21 cellular contexts compared by ENCODE assay signal in the genomic region with DNA sequence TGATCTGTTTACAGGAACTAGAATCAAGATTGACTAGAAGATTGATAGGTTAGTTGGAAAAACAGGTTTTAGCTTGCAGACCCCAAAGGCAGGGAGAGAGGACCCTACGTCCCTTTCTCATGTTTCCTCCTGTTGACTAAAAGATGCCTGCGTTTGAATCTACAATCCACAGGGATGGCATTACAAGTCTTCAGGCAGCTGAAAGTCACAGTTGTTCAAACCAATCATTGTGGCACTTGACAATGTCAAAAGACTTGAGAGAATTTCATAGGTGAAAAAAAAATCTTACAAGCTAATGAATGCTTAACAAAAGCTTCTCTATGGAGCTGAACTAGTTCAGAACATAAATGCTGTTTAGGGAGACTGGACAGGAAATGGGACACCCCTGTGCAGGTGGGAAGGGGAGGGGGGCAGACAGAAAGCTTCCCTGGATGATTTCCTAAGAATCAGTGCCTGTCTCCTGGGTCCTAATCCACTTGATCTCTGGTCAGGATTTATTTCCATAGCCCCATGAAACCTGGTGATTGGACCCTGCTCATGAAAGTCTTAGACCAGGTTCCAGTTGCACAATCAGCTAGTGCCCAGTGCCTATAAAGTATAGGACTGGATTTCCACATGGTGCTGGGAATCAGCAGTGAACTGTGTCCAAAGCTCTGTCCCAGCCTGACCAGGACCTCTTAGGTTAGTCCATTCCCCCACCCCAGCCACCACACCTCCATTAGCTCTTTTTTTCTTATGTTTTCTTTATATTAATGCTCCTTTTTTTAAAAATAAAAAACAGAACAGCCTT.
"Had no signal": no experiment of that assay in that cellular context is flagged by ENCODE, and none has a peak within 500 bp of the region (broad histone marks: within the 10 kb centered on the region; RNA-seq: fewer than 3 reads in every experiment).

No MANE protein-coding gene starts in this region.

- H3K36me3 Mint-ChIP-seq: activated naive CD8-positive, alpha-beta T cell treated with anti-CD3 and anti-CD28 coated beads for 36 hours; natural killer cell; WTC11 had no signal

- DNase-seq: activated CD4-positive, alpha-beta T cell treated with anti-CD3 and anti-CD28 coated beads, Interleukin-2, amount 50 U/mL, for 4 hours; activated CD8-positive, alpha-beta memory T cell treated with anti-CD3 and anti-CD28 coated beads for 24 hours; activated CD8-positive, alpha-beta memory T cell treated with anti-CD3 and anti-CD28 coated beads, Interleukin-2, amount 50 U/mL, for 4 hours; activated naive CD4-positive, alpha-beta T cell; activated naive CD8-positive, alpha-beta T cell treated with anti-CD3 and anti-CD28 coated beads for 36 hours; activated T-cell treated with anti-CD3 and anti-CD28 coated beads, Interleukin-2, amount 50 U/mL, for 24 hours; heart left ventricle; left cardiac atrium; natural killer cell; ovary; right cardiac atrium; stimulated activated CD4-positive, alpha-beta T cell treated with anti-CD3 and anti-CD28 coated beads, Interleukin-12 subunit alpha, Interleukin-12 subunit beta, amount 100 ng/mL, for 4 hours; stimulated activated CD4-positive, alpha-beta T cell treated with anti-CD3 and anti-CD28 coated beads, Interleukin-4, amount 100 ng/mL, for 4 hours; substantia nigra; T-helper 9 cell; thyroid gland; upper lobe of right lung had no signal

- H3K9me3 Mint-ChIP-seq: activated naive CD8-positive, alpha-beta T cell treated with anti-CD3 and anti-CD28 coated beads for 36 hours; activated T-cell treated with anti-CD3 and anti-CD28 coated beads, Interleukin-2, amount 50 U/mL, for 24 hours; activated T-helper 2 cell treated with anti-CD3 and anti-CD28 coated beads, Interferon-gamma antibody, Interleukin-2, Interleukin-4, amounts not matched to agents 10 μg/mL and 5 μg/mL and 100 μg/mL, durations not matched to agents 14 hours and 24 hours and 36 hours; central memory CD8-positive, alpha-beta T cell; stimulated activated naive CD8-positive, alpha-beta T cell treated with anti-CD3 and anti-CD28 coated beads, Interleukin-15, Interleukin-2, amounts not matched to agents 100 ng/mL and 50 ng/mL, for 24 hours; WTC11 had no signal

- H3K4me3 ChIP-seq: heart left ventricle, ovary, thyroid gland, upper lobe of right lung had no signal

- H3K27me3 ChIP-seq: heart left ventricle, ovary, thyroid gland, upper lobe of right lung had no signal

- H3K27ac ChIP-seq: heart left ventricle, ovary, thyroid gland, upper lobe of right lung had no signal

- H3K4me3 Mint-ChIP-seq: activated naive CD8-positive, alpha-beta T cell treated with anti-CD3 and anti-CD28 coated beads for 36 hours; activated T-cell treated with anti-CD3 and anti-CD28 coated beads, Interleukin-2, amount 50 U/mL, for 24 hours; central memory CD8-positive, alpha-beta T cell; natural killer cell; stimulated activated naive CD8-positive, alpha-beta T cell treated with anti-CD3 and anti-CD28 coated beads, Interleukin-15, Interleukin-2, amounts not matched to agents 100 ng/mL and 50 ng/mL, for 24 hours; WTC11 had no signal

- ATAC-seq: heart left ventricle, left cardiac atrium, natural killer cell, right cardiac atrium, upper lobe of right lung, WTC11 had no signal

- H3K9me3 ChIP-seq: heart left ventricle, ovary, thyroid gland, upper lobe of right lung had no signal

- H3K27me3 Mint-ChIP-seq: activated naive CD8-positive, alpha-beta T cell treated with anti-CD3 and anti-CD28 coated beads for 36 hours; central memory CD8-positive, alpha-beta T cell; stimulated activated naive CD8-positive, alpha-beta T cell treated with anti-CD3 and anti-CD28 coated beads, Interleukin-15, Interleukin-2, amounts not matched to agents 100 ng/mL and 50 ng/mL, for 24 hours had no signal

- H3K36me3 ChIP-seq: heart left ventricle, ovary, thyroid gland, upper lobe of right lung had no signal

- H3K27ac Mint-ChIP-seq: activated naive CD8-positive, alpha-beta T cell treated with anti-CD3 and anti-CD28 coated beads for 36 hours; activated T-cell treated with anti-CD3 and anti-CD28 coated beads, Interleukin-2, amount 50 U/mL, for 24 hours; activated T-helper 2 cell treated with anti-CD3 and anti-CD28 coated beads, Interferon-gamma antibody, Interleukin-2, Interleukin-4, amounts not matched to agents 10 μg/mL and 5 μg/mL and 100 μg/mL, durations not matched to agents 14 hours and 24 hours and 36 hours; natural killer cell; stimulated activated naive CD8-positive, alpha-beta T cell treated with anti-CD3 and anti-CD28 coated beads, Interleukin-15, Interleukin-2, amounts not matched to agents 100 ng/mL and 50 ng/mL, for 24 hours; WTC11 had no signal
